In genomic region chr3:136109499-136109898, GRCh38 we compare ENCODE assay signal across 12 cellular contexts.
A peak's percentile ranks its signal among the peaks of the same experiment; 100 is the strongest.
DNase-seq lines count a peak whose midpoint lies in the region; ATAC-seq and TF ChIP-seq lines count a peak whose summit lies in the region.
"Had no signal": no experiment of that assay in that cellular context is flagged by ENCODE, and none has a peak within 500 bp of the region (broad histone marks: within the 10 kb centered on the region; RNA-seq: fewer than 3 reads in every experiment).

No MANE protein-coding gene starts in this region.

- H3K4me1 ChIP-seq in CD4-positive, alpha-beta memory T cell (ENCODE audit: insufficient read depth, low read length), result no peaks in the 10 kb centered on the region
- H3K4me1 ChIP-seq in suprapubic skin, result no peaks in the 10 kb centered on the region
- H3K4me1 ChIP-seq: stomach had no signal

- ATAC-seq in GM18870 (IDR thresholded peaks at IDR 0.05; ENCODE audit: unreplicated experiment) (peak; percentile 97), GM21528 (IDR thresholded peaks at IDR 0.05; ENCODE audit: low FRiP score, unreplicated experiment) (peak; percentile 96), HG03097 (IDR thresholded peaks at IDR 0.05; ENCODE audit: low FRiP score, unreplicated experiment) (peak; percentile 97)
- peak; percentile 61 for ATAC-seq in activated naive CD8-positive, alpha-beta T cell treated with anti-CD3 and anti-CD28 coated beads, Interleukin-2, amount 50 U/mL, for 24 hours
- ATAC-seq: naive thymus-derived CD8-positive, alpha-beta T cell; T-helper 17 cell had no signal

- POLR2A ChIA-PET in CD4-positive, alpha-beta memory T cell (lab: Charles Lee; ENCODE audit: partially characterized antibody), result no interaction called here

- intact Hi-C loops in CD4-positive, alpha-beta memory T cell (cut with micrococcal nuclease), result no loop called here

- no peaks in the 10 kb centered on the region for H3K9me3 Mint-ChIP-seq in activated naive CD8-positive, alpha-beta T cell treated with anti-CD3 and anti-CD28 coated beads, Interleukin-2, amount 50 U/mL, for 24 hours
- H3K9me3 Mint-ChIP-seq in CD4-positive, alpha-beta memory T cell, result no peaks in the 10 kb centered on the region
- H3K9me3 Mint-ChIP-seq: naive thymus-derived CD8-positive, alpha-beta T cell had no signal

- DNase-seq in activated naive CD8-positive, alpha-beta T cell treated with anti-CD3 and anti-CD28 coated beads, Interleukin-2, amount 50 U/mL, for 24 hours, result no peak
- DNase-seq in CD4-positive, alpha-beta memory T cell, result no peak
- DNase-seq in NCI-H1694 treated with DMSO at 0.1 percent for 48 hours (lab: John Stamatoyannopoulos, UW) (no peak), suprapubic skin (ENCODE audit: low spot score in 2 of 2) (no peak)
- DNase-seq: GOT3; naive thymus-derived CD8-positive, alpha-beta T cell; stimulated activated CD4-positive, alpha-beta T cell treated with anti-CD3 and anti-CD28 coated beads, Interleukin-12 subunit alpha, Interleukin-12 subunit beta, amount 100 ng/mL, for 4 hours; stomach; T-helper 17 cell had no signal

- no peaks in the 10 kb centered on the region for H3K27me3 ChIP-seq in CD4-positive, alpha-beta memory T cell (ENCODE audit: insufficient read depth, low read length)
- no peaks in the 10 kb centered on the region for H3K27me3 ChIP-seq in suprapubic skin
- H3K27me3 ChIP-seq: stomach had no signal

- no peak for TF ChIP-seq CTCF in suprapubic skin (IDR thresholded peaks at IDR 0.05)

- 91% methylated on average over 1 of the region's 1 CpG for WGBS in suprapubic skin

- H3K27me3 Mint-ChIP-seq in activated naive CD8-positive, alpha-beta T cell treated with anti-CD3 and anti-CD28 coated beads, Interleukin-2, amount 50 U/mL, for 24 hours, result no peaks in the 10 kb centered on the region
- H3K27me3 Mint-ChIP-seq in CD4-positive, alpha-beta memory T cell, result no peaks in the 10 kb centered on the region
- H3K27me3 Mint-ChIP-seq: naive thymus-derived CD8-positive, alpha-beta T cell; T-helper 17 cell had no signal

- H3K4me3 ChIP-seq in CD4-positive, alpha-beta memory T cell (ENCODE audit: low read length in 2 of 2), result no peak overlapping the region
- H3K4me3 ChIP-seq in suprapubic skin, result no peak overlapping the region
- H3K4me3 ChIP-seq: stomach had no signal

- CTCF ChIA-PET in CD4-positive, alpha-beta memory T cell (lab: Charles Lee; ENCODE audit: partially characterized antibody), result no interaction called here

- H3K36me3 Mint-ChIP-seq in activated naive CD8-positive, alpha-beta T cell treated with anti-CD3 and anti-CD28 coated beads, Interleukin-2, amount 50 U/mL, for 24 hours (ENCODE audit: low read depth), result peaks cover 3% of the 10 kb centered on the region
- H3K36me3 Mint-ChIP-seq in CD4-positive, alpha-beta memory T cell, result peaks cover 3 to 20% of the 10 kb centered on the region in 2 donors

- no peaks in the 10 kb centered on the region for H3K9me3 ChIP-seq in CD4-positive, alpha-beta memory T cell (ENCODE audit: control insufficient read depth in 1 of 2, low read length in 2 of 2)
- no peaks in the 10 kb centered on the region for H3K9me3 ChIP-seq in suprapubic skin
- H3K9me3 ChIP-seq: stomach had no signal

- no peak for TF ChIP-seq POLR2A in suprapubic skin (IDR thresholded peaks at IDR 0.05)

- no peak overlapping the region for H3K27ac Mint-ChIP-seq in activated naive CD8-positive, alpha-beta T cell treated with anti-CD3 and anti-CD28 coated beads, Interleukin-2, amount 50 U/mL, for 24 hours
- no peak overlapping the region for H3K27ac Mint-ChIP-seq in CD4-positive, alpha-beta memory T cell
- H3K27ac Mint-ChIP-seq: T-helper 17 cell had no signal

- H3K4me1 Mint-ChIP-seq in activated naive CD8-positive, alpha-beta T cell treated with anti-CD3 and anti-CD28 coated beads, Interleukin-2, amount 50 U/mL, for 24 hours, result peaks cover 19% of the 10 kb centered on the region
- peaks cover 0 to 6% (median 2%) of the 10 kb centered on the region in 4 donors for H3K4me1 Mint-ChIP-seq in CD4-positive, alpha-beta memory T cell

- no peak overlapping the region for H3K27ac ChIP-seq in CD4-positive, alpha-beta memory T cell (ENCODE audit: low read depth, low read length)
- no peak overlapping the region for H3K27ac ChIP-seq in suprapubic skin
- H3K27ac ChIP-seq: stomach had no signal

- H3K36me3 ChIP-seq in CD4-positive, alpha-beta memory T cell (ENCODE audit: insufficient read depth, low read length), result no peaks in the 10 kb centered on the region
- H3K36me3 ChIP-seq in suprapubic skin, result peaks cover 43% of the 10 kb centered on the region

- no peak for TF ChIP-seq EP300 in suprapubic skin (IDR thresholded peaks at IDR 0.05)

- no peak overlapping the region for H3K4me3 Mint-ChIP-seq in activated naive CD8-positive, alpha-beta T cell treated with anti-CD3 and anti-CD28 coated beads, Interleukin-2, amount 50 U/mL, for 24 hours
- H3K4me3 Mint-ChIP-seq in CD4-positive, alpha-beta memory T cell, result no peak overlapping the region
- H3K4me3 Mint-ChIP-seq: naive thymus-derived CD8-positive, alpha-beta T cell; T-helper 17 cell had no signal
